In the genomic region with DNA sequence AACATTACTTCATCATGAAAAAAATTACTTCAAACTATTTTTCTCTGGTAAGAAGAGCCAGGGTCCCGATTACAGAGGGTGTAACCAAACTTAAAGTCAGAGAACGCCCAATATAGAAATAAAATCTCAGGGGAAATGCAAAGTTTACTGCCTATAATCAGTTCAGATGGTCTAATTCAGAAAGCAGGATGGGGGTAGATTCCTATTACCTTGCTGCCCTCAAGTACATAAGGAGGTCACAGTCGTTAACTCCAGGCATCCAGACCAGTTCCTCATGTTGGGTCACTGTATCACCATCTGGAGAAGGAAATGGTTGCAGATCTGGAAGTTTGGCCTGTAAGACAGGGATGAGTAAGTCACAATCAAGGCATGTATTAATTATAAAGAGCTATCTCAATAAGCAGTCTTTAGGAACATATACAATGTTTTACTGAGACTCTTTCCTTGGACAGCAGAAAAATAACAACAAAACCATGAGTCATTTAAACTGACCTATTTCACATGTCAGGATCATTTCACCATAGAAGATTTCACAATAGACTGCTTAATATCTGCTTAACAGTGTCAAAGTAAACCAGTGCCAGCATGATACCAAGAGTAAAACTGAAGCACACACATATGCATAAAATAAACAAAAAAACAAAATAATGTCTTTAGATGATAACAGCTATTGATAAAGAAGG, we compare ENCODE assay signal across 7 cellular contexts.
DNase-seq lines count a peak whose midpoint lies in the region; ATAC-seq and TF ChIP-seq lines count a peak whose summit lies in the region.

No MANE protein-coding gene starts in this region.

- no peaks in the 10 kb centered on the region for H3K27me3 Mint-ChIP-seq in activated T-helper 17 cell treated with anti-CD3 and anti-CD28 coated beads, Interleukin-2, amount 50 U/mL, for 72 hours

- peaks cover 47% of the 10 kb centered on the region for H3K36me3 Mint-ChIP-seq in activated T-helper 17 cell treated with anti-CD3 and anti-CD28 coated beads, Interleukin-2, amount 50 U/mL, for 72 hours (ENCODE audit: low read depth)

- H3K27ac ChIP-seq in right cardiac atrium (ENCODE audit: low read length) (peak overlapping the region; percentile 70), tibial artery (peak overlapping the region; percentile 41 to 67), body of pancreas (no peak overlapping the region)

- TF ChIP-seq POLR2A in body of pancreas (IDR thresholded peaks at IDR 0.05): no peak

- H3K27me3 ChIP-seq in right cardiac atrium (ENCODE audit: control insufficient read depth, insufficient read depth): no peaks in the 10 kb centered on the region
- no peaks in the 10 kb centered on the region for H3K27me3 ChIP-seq in tibial artery
- H3K27me3 ChIP-seq in body of pancreas: no peaks in the 10 kb centered on the region

- no peak overlapping the region for H3K4me3 Mint-ChIP-seq in activated T-helper 17 cell treated with anti-CD3 and anti-CD28 coated beads, Interleukin-2, amount 50 U/mL, for 72 hours

- H3K27ac Mint-ChIP-seq in activated T-helper 17 cell treated with anti-CD3 and anti-CD28 coated beads, Interleukin-2, amount 50 U/mL, for 72 hours: peak overlapping the region; percentile 71

- DNase-seq in right cardiac atrium (no peak), tibial artery (no peak), body of pancreas (no peak)

- intact Hi-C loops in right cardiac atrium (cut with DNase I): no loop called here
- intact Hi-C loops in tibial artery (cut with DNase I; ENCODE audit: low total_unique reads): no loop called here
- intact Hi-C loops in body of pancreas (cut with DNase I): no loop called here

- peaks cover 0 to 27% (median 9%) of the 10 kb centered on the region in 3 donors for H3K36me3 ChIP-seq in tibial artery
- H3K36me3 ChIP-seq in body of pancreas (replicated peaks in 1 of 2; ENCODE audit: insufficient read depth in 1 of 2, low read depth in 2 of 2): peaks cover 7 to 12% of the 10 kb centered on the region in 2 donors

- H3K9me3 ChIP-seq in right cardiac atrium (ENCODE audit: control insufficient read depth, low read length): no peaks in the 10 kb centered on the region
- no peaks in the 10 kb centered on the region for H3K9me3 ChIP-seq in tibial artery
- no peaks in the 10 kb centered on the region for H3K9me3 ChIP-seq in body of pancreas

- H3K4me1 ChIP-seq in right cardiac atrium (ENCODE audit: control insufficient read depth, insufficient read depth, low read length) (no peaks in the 10 kb centered on the region), tibial artery (peaks cover 0 to 23% (median 15%) of the 10 kb centered on the region in 4 donors), body of pancreas (no peaks in the 10 kb centered on the region)

- 62% methylated on average over 3 of the region's 3 CpGs for WGBS in right cardiac atrium
- 68 to 78% methylated on average over 3 of the region's 3 CpGs for WGBS in body of pancreas, 2 donors

- H3K4me3 ChIP-seq in right cardiac atrium (ENCODE audit: low read length) (no peak overlapping the region), tibial artery (no peak overlapping the region), body of pancreas (no peak overlapping the region)

- H3K9me3 Mint-ChIP-seq in activated T-helper 17 cell treated with anti-CD3 and anti-CD28 coated beads, Interleukin-2, amount 50 U/mL, for 72 hours: no peaks in the 10 kb centered on the region

- H3K4me1 Mint-ChIP-seq in activated T-helper 17 cell treated with anti-CD3 and anti-CD28 coated beads, Interleukin-2, amount 50 U/mL, for 72 hours: peaks cover 16% of the 10 kb centered on the region

- TF ChIP-seq CTCF in tibial artery (IDR thresholded peaks at IDR 0.05): no peak
- TF ChIP-seq CTCF in body of pancreas (IDR thresholded peaks at IDR 0.05): no peak

- ATAC-seq in HG03196 (IDR thresholded peaks at IDR 0.05; ENCODE audit: unreplicated experiment) (peak; percentile 20), right cardiac atrium (peak; percentile 76 to 82), GM21367 (IDR thresholded peaks at IDR 0.05; ENCODE audit: unreplicated experiment) (no peak), GM18909 (IDR thresholded peaks at IDR 0.05; ENCODE audit: poor library complexity, unreplicated experiment) (no peak), body of pancreas (no peak)
- no peak for ATAC-seq in activated T-helper 17 cell treated with anti-CD3 and anti-CD28 coated beads, Interleukin-2, amount 50 U/mL, for 72 hours (replicated peaks)

Comparison
In these comparisons a context has a peak if more than half of its experiments do, and no peak if none do; other contexts are left out.
1. ATAC-seq: peak in HG03196 (single experiment) and right cardiac atrium (2 of 2); none in activated T-helper 17 cell treated with anti-CD3 and anti-CD28 coated beads, Interleukin-2, amount 50 U/mL, for 72 hours (single experiment), GM21367 (single experiment), GM18909 (single experiment) and body of pancreas (single experiment).
2. H3K27ac ChIP-seq: peak in right cardiac atrium (single experiment) and tibial artery (2 of 2); none in body of pancreas (0 of 4).